In genomic region chr16:72909196-72909595, GRCh38 we compare ENCODE assay signal across 29 cellular contexts.
"Had no signal": no experiment of that assay in that cellular context is flagged by ENCODE, and none has a peak within 500 bp of the region (broad histone marks: within the 10 kb centered on the region; RNA-seq: fewer than 3 reads in every experiment).

No MANE protein-coding gene starts in this region.

- H3K4me3 Mint-ChIP-seq: naive thymus-derived CD8-positive, alpha-beta T cell; nephron; neural progenitor cell; stimulated activated naive B cell treated with anti-CD40 and anti-IgM and Interleukin-4, amounts not matched to agents 10 μg/mL and 1 μg/mL and 100 μg/mL, for 72 hours had no signal

- H3K27ac Mint-ChIP-seq: naive thymus-derived CD8-positive, alpha-beta T cell; nephron had no signal

- H3K36me3 ChIP-seq: left lung, lower lobe of right lung, neural progenitor cell, neutrophil, right atrium auricular region, stomach, thyroid gland, transverse colon, upper lobe of left lung, vagina had no signal

- H3K27ac ChIP-seq: hepatocyte, left lung, lower lobe of right lung, neural progenitor cell, parathyroid adenoma, right atrium auricular region, skin epidermis, stomach, testis, thyroid gland, transverse colon, vagina had no signal

- H3K9me3 Mint-ChIP-seq: naive thymus-derived CD8-positive, alpha-beta T cell; nephron; neural progenitor cell had no signal

- H3K9ac ChIP-seq: neural progenitor cell, parathyroid adenoma had no signal

- H3K27me3 ChIP-seq: hepatocyte, left lung, neural progenitor cell, neutrophil, right atrium auricular region, stomach, testis, thyroid gland, transverse colon, upper lobe of left lung, vagina had no signal

- ATAC-seq: left colon; left lung; lower lobe of right lung; naive thymus-derived CD8-positive, alpha-beta T cell; sciatic nerve; stimulated activated naive CD8-positive, alpha-beta T cell treated with anti-CD3 and anti-CD28 coated beads, Interleukin-15, Interleukin-2, amounts not matched to agents 100 U/mL and 50 U/mL, for 24 hours had no signal

- H3K4me3 ChIP-seq: hepatocyte, left lung, lower lobe of right lung, neural progenitor cell, right atrium auricular region, skin epidermis, stomach, testis, thyroid gland, transverse colon, upper lobe of left lung, vagina had no signal

- H3K4me2 ChIP-seq: hepatocyte, neural progenitor cell had no signal

- H3K9me3 ChIP-seq: left lung, lower lobe of right lung, neutrophil, right atrium auricular region, stomach, testis, thyroid gland, transverse colon, upper lobe of left lung, vagina had no signal

- DNase-seq: islet precursor cell; kidney glomerular epithelial cell; left colon; left lung; lower lobe of right lung; mammary epithelial cell; mesenchymal stem cell; naive thymus-derived CD8-positive, alpha-beta T cell; occipital lobe; stimulated activated CD4-positive, alpha-beta T cell treated with anti-CD3 and anti-CD28 coated beads, Interleukin-12 subunit alpha, Interleukin-12 subunit beta, amount 100 ng/mL, for 4 hours; stimulated activated CD4-positive, alpha-beta T cell treated with anti-CD3 and anti-CD28 coated beads, Interleukin-15, amount 100 ng/mL, for 24 hours; stimulated activated CD4-positive, alpha-beta T cell treated with anti-CD3 and anti-CD28 coated beads, Interleukin-2, amount 100 ng/mL, for 24 hours; stimulated activated CD4-positive, alpha-beta T cell treated with anti-CD3 and anti-CD28 coated beads, Interleukin-4, amount 100 ng/mL, for 1 hour; stimulated activated naive CD8-positive, alpha-beta T cell treated with anti-CD3 and anti-CD28 coated beads, Interleukin-15, Interleukin-2, amounts not matched to agents 100 U/mL and 50 U/mL, for 24 hours; stomach; testis; thyroid gland; transverse colon; upper lobe of left lung had no signal

- H3K4me1 ChIP-seq: left lung, lower lobe of right lung, parathyroid adenoma, right atrium auricular region, testis had no signal

- H3K36me3 Mint-ChIP-seq: naive thymus-derived CD8-positive, alpha-beta T cell; stimulated activated naive B cell treated with anti-CD40 and anti-IgM and Interleukin-4, amounts not matched to agents 10 μg/mL and 1 μg/mL and 100 μg/mL, for 72 hours had no signal

- H3K27me3 Mint-ChIP-seq: stimulated activated naive B cell treated with anti-CD40 and anti-IgM and Interleukin-4, amounts not matched to agents 10 μg/mL and 1 μg/mL and 100 μg/mL, for 72 hours had no signal

- H2AFZ ChIP-seq: hepatocyte, neural progenitor cell, parathyroid adenoma had no signal

- H3K4me1 Mint-ChIP-seq: naive thymus-derived CD8-positive, alpha-beta T cell had no signal
